Comparison of ENCODE assay signal across 8 cellular contexts in the genomic region with DNA sequence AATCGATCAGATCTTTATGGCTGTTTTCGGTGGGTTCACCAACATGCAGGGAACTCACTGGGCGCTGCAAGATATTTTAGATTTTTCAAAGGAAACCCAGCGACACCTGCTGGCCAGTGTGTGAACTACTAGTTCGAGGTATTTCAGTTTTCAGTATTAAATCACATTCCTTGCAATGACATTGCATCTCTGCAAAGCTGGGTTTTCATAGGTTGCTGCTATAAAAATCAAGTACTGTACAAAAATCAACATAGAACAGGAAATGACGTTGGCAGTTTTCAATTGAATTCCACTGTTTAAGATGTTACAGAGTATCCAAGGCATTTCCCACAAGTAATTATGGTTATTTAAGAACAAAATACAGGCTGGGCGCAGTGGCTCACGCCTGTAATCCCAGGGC. TPM values are rescaled to one million over a fixed set of nuclear protein-coding genes. Genes with fewer than 3 reads are reported as not detected.
DNase-seq lines count a peak whose midpoint lies in the region; ATAC-seq and TF ChIP-seq lines count a peak whose summit lies in the region.

No MANE protein-coding gene starts in this region.

- peaks cover 53% of the 10 kb centered on the region for H3K36me3 Mint-ChIP-seq in activated CD8-positive, alpha-beta T cell treated with anti-CD3 and anti-CD28 coated beads, Interleukin-2, amount 10 ng/mL, durations not matched to agents 7 days and 5 days (ENCODE audit: low read depth)
- H3K36me3 Mint-ChIP-seq in mesothelial cell of epicardium, result peaks cover 9% of the 10 kb centered on the region

- no peaks in the 10 kb centered on the region for H3K9me3 ChIP-seq in A673 (ENCODE audit: low read depth, low read length, poor library complexity, severe bottlenecking)

- intact Hi-C loops in A673 (cut with micrococcal nuclease; ENCODE audit: unreplicated experiment), result loop anchor here (1.0 kb wide), 2 partner anchors 45 to 108 kb away; no protein-coding TSS in a partner anchor

- H3K27ac Mint-ChIP-seq in activated CD8-positive, alpha-beta T cell treated with anti-CD3 and anti-CD28 coated beads, Interleukin-2, amount 10 ng/mL, durations not matched to agents 7 days and 5 days, result no peak overlapping the region
- peak overlapping the region; percentile 57 for H3K27ac Mint-ChIP-seq in mesothelial cell of epicardium

- POLR2A ChIA-PET in A673 (lab: Charles Lee; ENCODE audit: low non-redundant PET), result interaction anchor here (0.6 to 0.7 kb wide), 2 partner anchors 11 to 56 kb away, joined by 3 to 13 read pairs; no protein-coding TSS in a partner anchor
- POLR2A ChIA-PET in activated CD8-positive, alpha-beta T cell treated with anti-CD3 and anti-CD28 coated beads, Interleukin-2, amount 10 ng/mL, durations not matched to agents 7 days and 5 days (lab: Charles Lee), result no interaction called here

- H3K27ac ChIP-seq in A673 (ENCODE audit: low read depth, low read length, poor library complexity, severe bottlenecking), result peak overlapping the region; percentile 94

- H3K27me3 Mint-ChIP-seq in activated CD8-positive, alpha-beta T cell treated with anti-CD3 and anti-CD28 coated beads, Interleukin-2, amount 10 ng/mL, durations not matched to agents 7 days and 5 days (ENCODE audit: low read depth), result no peaks in the 10 kb centered on the region
- H3K27me3 Mint-ChIP-seq in mesothelial cell of epicardium (ENCODE audit: low read depth), result no peaks in the 10 kb centered on the region

- H3K4me3 ChIP-seq in A673 (ENCODE audit: low read depth, low read length, poor library complexity, severe bottlenecking), result no peak overlapping the region

- ATAC-seq in activated CD8-positive, alpha-beta T cell treated with anti-CD3 and anti-CD28 coated beads, Interleukin-2, amount 10 ng/mL, durations not matched to agents 7 days and 5 days, result peak; percentile 49
- ATAC-seq in HG02678 (IDR thresholded peaks at IDR 0.05; ENCODE audit: unreplicated experiment), result no peak

- no peaks in the 10 kb centered on the region for H3K9me3 Mint-ChIP-seq in activated CD8-positive, alpha-beta T cell treated with anti-CD3 and anti-CD28 coated beads, Interleukin-2, amount 10 ng/mL, durations not matched to agents 7 days and 5 days (ENCODE audit: insufficient read depth)
- no peaks in the 10 kb centered on the region for H3K9me3 Mint-ChIP-seq in mesothelial cell of epicardium

- H3K4me1 ChIP-seq in A673 (ENCODE audit: insufficient read depth, low read length, poor library complexity, severe bottlenecking), result peaks cover 26% of the 10 kb centered on the region

- CTCF ChIA-PET in A673 (lab: Charles Lee), result interaction anchor here (0.6 to 1.2 kb wide), 8 partner anchors 33 to 190 kb away, joined by 3 to 15 read pairs (median 3); a partner anchor contains a TSS
- CTCF ChIA-PET in activated CD8-positive, alpha-beta T cell treated with anti-CD3 and anti-CD28 coated beads, Interleukin-2, amount 10 ng/mL, durations not matched to agents 7 days and 5 days (lab: Charles Lee), result interaction anchor here (0.6 to 5.3 kb wide), 12 partner anchors 11 to 191 kb away, joined by 3 to 50 read pairs (median 4); a partner anchor contains a TSS

- in situ Hi-C loops in GM13976 (cut with MboI; ENCODE audit: low sequenced_read_pairs, unreplicated experiment), result loop anchor here (10.0 kb wide), 1 partner anchor 48 kb away; no protein-coding TSS in a partner anchor

- BruUV-seq in A673 (replicated peaks; lab: Mats Ljungman, UMichigan), result no TSS peak

- TF ChIP-seq CTCF in A673 (conservative IDR thresholded peaks at IDR 0.05; ENCODE audit: low read depth, low read length) (peak; percentile 88), GM13976 (IDR thresholded peaks at IDR 0.05; ENCODE audit: borderline replicate concordance, control extremely low read depth, extremely low read depth, insufficient read depth, missing control alignments) (peak; percentile 62), mesothelial cell of epicardium (IDR thresholded peaks at IDR 0.05; ENCODE audit: unreplicated experiment) (peak; percentile 98)

- H3K4me1 Mint-ChIP-seq in activated CD8-positive, alpha-beta T cell treated with anti-CD3 and anti-CD28 coated beads, Interleukin-2, amount 10 ng/mL, durations not matched to agents 7 days and 5 days (ENCODE audit: low read depth), result peaks cover 4% of the 10 kb centered on the region
- no peaks in the 10 kb centered on the region for H3K4me1 Mint-ChIP-seq in mesothelial cell of epicardium

- no peak overlapping the region for H3K4me3 Mint-ChIP-seq in activated CD8-positive, alpha-beta T cell treated with anti-CD3 and anti-CD28 coated beads, Interleukin-2, amount 10 ng/mL, durations not matched to agents 7 days and 5 days
- H3K4me3 Mint-ChIP-seq in mesothelial cell of epicardium, result no peak overlapping the region

- peak; percentile 97 for DNase-seq in A673 (ENCODE audit: low spot score)
- peak; percentile 80 for DNase-seq in GM13976 (ENCODE audit: low spot score)
- peak; percentile 58 for DNase-seq in NCI-H748 (lab: John Stamatoyannopoulos, UW; ENCODE audit: unreplicated experiment)
- peak; percentile 77 for DNase-seq in activated CD8-positive, alpha-beta T cell treated with anti-CD3 and anti-CD28 coated beads, Interleukin-2, amount 10 ng/mL, durations not matched to agents 7 days and 5 days
- peak; percentile 50 for DNase-seq in effector CD8-positive, alpha-beta T cell (lab: John Stamatoyannopoulos, UW)
- DNase-seq in mesothelial cell of epicardium (ENCODE audit: low spot score in 2 of 2, unreplicated experiment in 2 of 2), result peak; percentile 43 to 79
- DNase-seq in stimulated activated CD8-positive, alpha-beta memory T cell treated with anti-CD3 and anti-CD28 coated beads, Interleukin-4, amount 100 ng/mL, for 48 hours, result peak; percentile 82

- H3K27me3 ChIP-seq in A673 (replicated peaks; ENCODE audit: insufficient read depth, low read depth, low read length, poor library complexity), result no peaks in the 10 kb centered on the region

- H3K36me3 ChIP-seq in A673 (ENCODE audit: insufficient read depth, low read length, poor library complexity, severe bottlenecking), result peaks cover 45% of the 10 kb centered on the region

RNA-seq across cellular contexts. Expression of a gene that starts 17.6 kb away (rescaled TPM):
- 200 and 204 TPM in 2 replicates for total RNA-seq in A673 (2021)
- total RNA-seq in activated CD8-positive, alpha-beta T cell treated with anti-CD3 and anti-CD28 coated beads, Interleukin-2, amount 10 ng/mL, durations not matched to agents 7 days and 5 days, result 100 to 1,000 TPM; 190 to 198 TPM
- 62.6 to 72.8 TPM (median 66.5 TPM) in 3 replicates for total RNA-seq in mesothelial cell of epicardium

RNA-seq across cellular contexts. Expression of a gene that starts 17.9 kb away (rescaled TPM):
- total RNA-seq in A673 (2021) (12.0 and 15.8 TPM in 2 replicates), mesothelial cell of epicardium (9.3 to 11.7 TPM (median 10.2 TPM) in 3 replicates)
- total RNA-seq in activated CD8-positive, alpha-beta T cell treated with anti-CD3 and anti-CD28 coated beads, Interleukin-2, amount 10 ng/mL, durations not matched to agents 7 days and 5 days, result 10 to 100 TPM in 1 of 2 experiments, 1 to 10 TPM in 1; 9.0 to 10.3 TPM

RNA-seq across cellular contexts. Expression of a gene that starts 41.9 kb away (rescaled TPM):
- total RNA-seq in A673 (2021), result 4.8 and 8.2 TPM in 2 replicates
- 1 to 10 TPM in 1 of 2 experiments, under 1 TPM in 1; 0.73 to 1.8 TPM for total RNA-seq in activated CD8-positive, alpha-beta T cell treated with anti-CD3 and anti-CD28 coated beads, Interleukin-2, amount 10 ng/mL, durations not matched to agents 7 days and 5 days
- total RNA-seq in mesothelial cell of epicardium, result 1.6 to 2.5 TPM (median 2.0 TPM) in 3 replicates
